11 cellular contexts compared by ENCODE assay signal in the genomic region with DNA sequence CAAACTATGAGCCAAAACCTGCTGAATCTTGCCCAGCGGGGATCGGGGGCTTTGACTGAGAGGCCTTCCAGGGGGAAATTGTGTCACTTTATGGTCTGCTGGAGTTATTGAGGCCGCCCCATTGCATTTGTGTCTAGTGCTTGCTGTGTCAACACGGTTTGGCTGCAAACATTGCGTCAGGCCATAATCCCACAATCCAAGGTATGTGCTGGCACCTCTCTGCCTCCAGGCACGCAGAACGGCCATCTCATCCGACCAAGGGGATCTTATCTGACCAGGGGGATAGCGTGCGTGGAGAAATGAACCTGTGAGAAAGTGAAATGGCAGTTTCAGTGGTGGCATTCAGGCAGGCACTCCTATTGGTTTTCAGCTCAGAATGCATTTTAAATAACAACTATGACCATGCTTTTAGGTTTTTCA. TPM values are rescaled to one million over a fixed set of nuclear protein-coding genes. Genes with fewer than 3 reads are reported as not detected.
A peak's percentile ranks its signal among the peaks of the same experiment; 100 is the strongest.
DNase-seq lines count a peak whose midpoint lies in the region; ATAC-seq and TF ChIP-seq lines count a peak whose summit lies in the region.
"Had no signal": no experiment of that assay in that cellular context is flagged by ENCODE, and none has a peak within 500 bp of the region (broad histone marks: within the 10 kb centered on the region; RNA-seq: fewer than 3 reads in every experiment).

No MANE protein-coding gene starts in this region.

- H3K4me1 Mint-ChIP-seq in Caco-2 (ENCODE audit: low read depth, unreplicated experiment): peaks cover 70% of the 10 kb centered on the region
- H3K4me1 Mint-ChIP-seq in activated naive CD4-positive, alpha-beta T cell treated with anti-CD3 and anti-CD28 coated beads for 36 hours (ENCODE audit: low read depth): peaks cover 2% of the 10 kb centered on the region

- peak; percentile 89 to 91 for DNase-seq in Caco-2
- peak; percentile 34 for DNase-seq in RPMI8226
- no peak for DNase-seq in dedifferentiated amniotic fluid mesenchymal stem cell (ENCODE audit: extremely low spot score)
- no peak for DNase-seq in activated naive CD4-positive, alpha-beta T cell treated with anti-CD3 and anti-CD28 coated beads for 36 hours
- DNase-seq in HK-2 (ENCODE audit: unreplicated experiment): no peak
- no peak for DNase-seq in LoVo (ENCODE audit: low spot score)

- CTCF ChIA-PET in Caco-2 (lab: Charles Lee): no interaction called here
- CTCF ChIA-PET in activated naive CD4-positive, alpha-beta T cell treated with anti-CD3 and anti-CD28 coated beads for 36 hours (lab: Charles Lee): interaction anchor here (0.6 kb wide), 1 partner anchor 541 kb away, joined by 3 read pairs; no protein-coding TSS in a partner anchor

- peak overlapping the region; percentile 59 for H3K4me3 Mint-ChIP-seq in Caco-2 (ENCODE audit: unreplicated experiment)
- H3K4me3 Mint-ChIP-seq in activated naive CD4-positive, alpha-beta T cell treated with anti-CD3 and anti-CD28 coated beads for 36 hours: no peak overlapping the region
- H3K4me3 Mint-ChIP-seq: activated naive CD4-positive, alpha-beta T cell treated with anti-CD3 and anti-CD28 coated beads, Interleukin-2, amount 50 U/mL, for 24 hours had no signal

- no peaks in the 10 kb centered on the region for H3K36me3 Mint-ChIP-seq in Caco-2 (ENCODE audit: insufficient read depth, unreplicated experiment)
- H3K36me3 Mint-ChIP-seq in activated naive CD4-positive, alpha-beta T cell treated with anti-CD3 and anti-CD28 coated beads for 36 hours (ENCODE audit: low read depth): peaks cover 1% of the 10 kb centered on the region
- H3K36me3 Mint-ChIP-seq: activated naive CD4-positive, alpha-beta T cell treated with anti-CD3 and anti-CD28 coated beads, Interleukin-2, amount 50 U/mL, for 24 hours had no signal

- H3K9me3 Mint-ChIP-seq in Caco-2 (ENCODE audit: unreplicated experiment): no peaks in the 10 kb centered on the region
- no peaks in the 10 kb centered on the region for H3K9me3 Mint-ChIP-seq in activated naive CD4-positive, alpha-beta T cell treated with anti-CD3 and anti-CD28 coated beads for 36 hours
- H3K9me3 Mint-ChIP-seq: activated naive CD4-positive, alpha-beta T cell treated with anti-CD3 and anti-CD28 coated beads, Interleukin-2, amount 50 U/mL, for 24 hours had no signal

- H3K4me1 ChIP-seq in Caco-2: peaks cover 42% of the 10 kb centered on the region

- no peaks in the 10 kb centered on the region for H3K9me3 ChIP-seq in Caco-2
- H3K9me3 ChIP-seq: SJSA1 had no signal

- intact Hi-C loops in Caco-2 (cut with micrococcal nuclease; ENCODE audit: unreplicated experiment): loop anchor here (1.0 to 5.0 kb wide), 5 partner anchors 8 to 312 kb away; partner anchors contain the start of gene LYPD6
- intact Hi-C loops in activated naive CD4-positive, alpha-beta T cell treated with anti-CD3 and anti-CD28 coated beads for 36 hours (cut with micrococcal nuclease): no loop called here

- peak overlapping the region; percentile 92 for H3K27ac Mint-ChIP-seq in Caco-2 (ENCODE audit: unreplicated experiment)
- no peak overlapping the region for H3K27ac Mint-ChIP-seq in activated naive CD4-positive, alpha-beta T cell treated with anti-CD3 and anti-CD28 coated beads for 36 hours
- H3K27ac Mint-ChIP-seq: activated naive CD4-positive, alpha-beta T cell treated with anti-CD3 and anti-CD28 coated beads, Interleukin-2, amount 50 U/mL, for 24 hours had no signal

- H3K4me3 ChIP-seq in Caco-2 (ENCODE audit: low read depth, low read length): no peak overlapping the region
- H3K4me3 ChIP-seq: SJSA1 had no signal

- H3K36me3 ChIP-seq in Caco-2 (ENCODE audit: control insufficient read depth, insufficient read depth, low read length): no peaks in the 10 kb centered on the region
- H3K36me3 ChIP-seq: SJSA1 had no signal

- no peaks in the 10 kb centered on the region for H3K27me3 ChIP-seq in Caco-2 (replicated peaks; ENCODE audit: control insufficient read depth, insufficient read depth, low read length)
- H3K27me3 ChIP-seq: SJSA1 had no signal

- no peak for TF ChIP-seq CTCF in Caco-2 (IDR thresholded peaks at IDR 0.05; ENCODE audit: insufficient read depth in 1 of 2, low read depth in 1 of 2, low read length in 1 of 2, severe bottlenecking in 1 of 2, unreplicated experiment in 1 of 2)

- POLR2A ChIA-PET in Caco-2 (lab: Charles Lee): interaction anchor here (1.2 kb wide), 1 partner anchor 100 kb away, joined by 4 read pairs; no protein-coding TSS in a partner anchor

- ATAC-seq in GM19452 (IDR thresholded peaks at IDR 0.05; ENCODE audit: unreplicated experiment): peak; percentile 45
- ATAC-seq in HG03103 (IDR thresholded peaks at IDR 0.05; ENCODE audit: low read depth, unreplicated experiment): peak; percentile 16

- BruUV-seq in Caco-2 (replicated peaks; lab: Mats Ljungman, UMichigan): no TSS peak

- no peaks in the 10 kb centered on the region for H3K27me3 Mint-ChIP-seq in Caco-2 (ENCODE audit: insufficient read depth, unreplicated experiment)
- H3K27me3 Mint-ChIP-seq in activated naive CD4-positive, alpha-beta T cell treated with anti-CD3 and anti-CD28 coated beads for 36 hours (ENCODE audit: low read depth): peaks cover 1% of the 10 kb centered on the region
- H3K27me3 Mint-ChIP-seq: activated naive CD4-positive, alpha-beta T cell treated with anti-CD3 and anti-CD28 coated beads, Interleukin-2, amount 50 U/mL, for 24 hours had no signal

RNA-seq across cellular contexts. Expression of gene LYPD6B, which starts 18.1 kb away (rescaled TPM):
- total RNA-seq in Caco-2 (2022): 28.5 and 35.8 TPM in 2 replicates
- total RNA-seq in activated naive CD4-positive, alpha-beta T cell treated with anti-CD3 and anti-CD28 coated beads for 36 hours: not detected
- total RNA-seq: fibroblast of lung had no signal

Comparison
In these comparisons a context has a peak if more than half of its experiments do, and no peak if none do; other contexts are left out.
1. DNase-seq: peak in Caco-2 (2 of 2) and RPMI8226 (single experiment); none in dedifferentiated amniotic fluid mesenchymal stem cell (single experiment), activated naive CD4-positive, alpha-beta T cell treated with anti-CD3 and anti-CD28 coated beads for 36 hours (single experiment), HK-2 (single experiment) and LoVo (single experiment).
2. RNA of gene LYPD6B, which starts 18.1 kb away (total RNA-seq): 28.5 to 35.8 TPM in Caco-2; not detected in activated naive CD4-positive, alpha-beta T cell treated with anti-CD3 and anti-CD28 coated beads for 36 hours; every median in the first group is over 10 times any median in the second.